22 cellular contexts compared by ENCODE assay signal in genomic region chr22:39106326-39106725, GRCh38. TPM values are rescaled to one million over a fixed set of nuclear protein-coding genes. Genes with fewer than 3 reads are reported as not detected.
DNase-seq lines count a peak whose midpoint lies in the region; ATAC-seq lines count a peak whose summit lies in the region.
"Had no signal": no experiment of that assay in that cellular context is flagged by ENCODE, and none has a peak within 500 bp of the region (broad histone marks: within the 10 kb centered on the region; RNA-seq: fewer than 3 reads in every experiment).

No MANE protein-coding gene starts in this region.

- in situ Hi-C loops in SK-MEL-5 (cut with HindIII; ENCODE audit: low pct_unique_long_range_greater_than_20kb, low sequenced_read_pairs): no loop called here

- ATAC-seq in GM18873 (IDR thresholded peaks at IDR 0.05; ENCODE audit: low FRiP score, unreplicated experiment): no peak
- ATAC-seq: A549, GM12878, GM23338, HCT116 had no signal

- DNase-seq in SK-MEL-5 (ENCODE audit: low read depth, low spot score): peak; percentile 52
- peak; percentile 26 for DNase-seq in globus pallidus (ENCODE audit: low spot score)
- peak; percentile 68 for DNase-seq in pons (ENCODE audit: low spot score)
- no peak for DNase-seq in KG1 (lab: John Stamatoyannopoulos, UW)
- no peak for DNase-seq in NCI-H187 treated with DMSO at 0.1 percent for 48 hours (lab: John Stamatoyannopoulos, UW)
- DNase-seq: 8988T; ACHN; AML-193; BE2C; CD4-positive, alpha-beta T cell; CD8-positive, alpha-beta memory T cell; DMS 273 treated with DMSO at 0.1 percent for 48 hours; DMS79; EL; GDM1; H9 had no signal

RNA-seq across cellular contexts. Expression of gene APOBEC3H, which starts 9.3 kb away (rescaled TPM):
- total RNA-seq in SK-MEL-5 (2014; rRNA removed; shearing (Covaris generic)): 1.1 TPM in 1 of 2 replicates, not detected in the other
- polyA plus RNA-seq in SK-MEL-5 (2015; cell fraction: cytosol; rRNA removed): 0.35 and 1.0 TPM in 2 replicates
- polyA plus RNA-seq in SK-MEL-5 (2015; cell fraction: nucleus; rRNA removed): 4.4 TPM in 1 of 2 replicates, not detected in the other
- total RNA-seq: GM23338 had no signal
- polyA plus RNA-seq: CD14-positive monocyte, GM23338 had no signal

RNA-seq across cellular contexts. Expression of gene APOBEC3G, which starts 29.3 kb away (rescaled TPM):
- total RNA-seq in SK-MEL-5 (2014; rRNA removed; shearing (Covaris generic)): 9.8 and 14.0 TPM in 2 replicates
- polyA plus RNA-seq in SK-MEL-5 (2015; cell fraction: cytosol; rRNA removed): 14.7 and 16.4 TPM in 2 replicates
- polyA plus RNA-seq in SK-MEL-5 (2015; cell fraction: nucleus; rRNA removed): 10.4 and 15.9 TPM in 2 replicates
- polyA plus RNA-seq: A549 had no signal

RNA-seq across cellular contexts. Expression of gene CBX7, which starts 46.2 kb away (rescaled TPM):
- total RNA-seq in SK-MEL-5 (2014; rRNA removed; shearing (Covaris generic)): 2.7 and 4.7 TPM in 2 replicates
- 14.7 and 24.5 TPM in 2 replicates for polyA plus RNA-seq in SK-MEL-5 (2015; cell fraction: cytosol; rRNA removed)
- 33.0 and 37.6 TPM in 2 replicates for polyA plus RNA-seq in SK-MEL-5 (2015; cell fraction: nucleus; rRNA removed)

Comparison
In these comparisons a context has a peak if more than half of its experiments do, and no peak if none do; other contexts are left out.
1. DNase-seq: peak in SK-MEL-5 (single experiment), globus pallidus (single experiment) and pons (single experiment); none in KG1 (single experiment) and NCI-H187 treated with DMSO at 0.1 percent for 48 hours (single experiment).